ENCODE assay signal across 8 cellular contexts in the genomic region with DNA sequence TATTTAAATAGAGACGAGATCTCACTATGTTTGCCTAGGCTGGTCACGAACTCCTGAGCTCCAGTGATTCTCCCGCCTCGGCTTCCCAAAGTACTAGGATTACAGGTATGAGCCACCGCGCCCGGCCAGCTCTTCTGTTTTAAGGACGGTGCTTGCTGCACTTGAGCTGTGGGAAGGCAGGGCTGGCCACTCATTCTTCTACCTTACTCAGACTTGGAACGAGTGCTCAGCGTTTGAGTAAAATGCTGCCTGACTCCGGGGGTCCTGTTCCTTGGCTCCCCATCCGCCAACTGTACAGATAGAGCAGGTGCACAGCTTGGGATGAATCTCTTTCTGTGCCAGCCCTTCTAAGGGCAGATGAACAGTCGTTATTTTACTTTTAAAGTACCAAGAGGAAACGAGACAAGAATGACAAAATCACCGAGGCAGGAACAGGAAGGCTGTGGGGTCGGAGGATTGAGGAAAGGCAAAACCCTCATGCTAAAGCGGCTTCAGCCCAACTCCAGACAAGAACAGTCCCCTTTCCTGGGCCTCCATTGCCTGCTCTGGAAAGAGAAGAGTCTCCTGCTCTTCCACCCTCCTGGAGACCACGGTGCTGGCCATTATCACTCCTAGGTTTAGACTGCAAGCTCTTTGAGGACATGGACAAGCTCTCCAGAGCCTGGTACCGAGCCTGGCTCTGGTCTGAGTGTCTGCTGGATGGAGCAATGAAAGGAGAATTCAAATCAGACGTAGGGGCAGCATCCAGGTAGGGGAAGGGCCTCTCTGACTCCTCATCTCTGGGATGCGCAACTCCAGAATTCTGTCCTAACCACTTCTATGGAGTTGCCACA. TPM values are rescaled to one million over a fixed set of nuclear protein-coding genes. Genes with fewer than 3 reads are reported as not detected.
DNase-seq lines count a peak whose midpoint lies in the region; ATAC-seq and TF ChIP-seq lines count a peak whose summit lies in the region.

No MANE protein-coding gene starts in this region.

- POLR2A ChIA-PET in T-cell (lab: Charles Lee): interaction anchor here (0.6 to 0.7 kb wide), 3 partner anchors 54 to 1998 kb away, joined by 4 to 8 read pairs (median 8); partner anchors contain the start of gene APOBEC3G (in 1 of the 2)

- H3K27ac Mint-ChIP-seq in T-cell: peak overlapping the region; percentile 95 to 96

- no peak for TF ChIP-seq CTCF in epithelial cell of proximal tubule (conservative IDR thresholded peaks at IDR 0.05; ENCODE audit: low read depth, low read length)

- CTCF ChIA-PET in T-cell (lab: Charles Lee): interaction anchor here in 1 of 2 donors (0.5 to 0.9 kb wide), 4 partner anchors 9 to 387 kb away, joined by 3 to 4 read pairs (median 3); no protein-coding TSS in a partner anchor

- peak overlapping the region; percentile 91 for H3K9ac ChIP-seq in skeletal muscle satellite cell (ENCODE audit: low read depth, low read length)

- H3K4me3 ChIP-seq in epithelial cell of proximal tubule (ENCODE audit: low read depth, low read length) (peak overlapping the region; percentile 69), skeletal muscle satellite cell (ENCODE audit: low read length) (peak overlapping the region; percentile 78)

- peaks cover 43% of the 10 kb centered on the region for H3K4me1 ChIP-seq in skeletal muscle satellite cell (ENCODE audit: control insufficient read depth, insufficient read depth, low read length)

- no peaks in the 10 kb centered on the region for H3K27me3 Mint-ChIP-seq in T-cell

- peaks cover 53 to 58% (median 55%) of the 10 kb centered on the region in 3 donors for H3K4me1 Mint-ChIP-seq in T-cell

- H3K36me3 ChIP-seq in skeletal muscle satellite cell (ENCODE audit: insufficient read depth, low read length): peaks cover 6% of the 10 kb centered on the region

- peak overlapping the region; percentile 88 to 91 (median 90) for H3K4me3 Mint-ChIP-seq in T-cell

- H3K9me3 Mint-ChIP-seq in T-cell: no peaks in the 10 kb centered on the region

- no peaks in the 10 kb centered on the region for H3K27me3 ChIP-seq in skeletal muscle satellite cell (ENCODE audit: control insufficient read depth, insufficient read depth, low read length)

- peak overlapping the region; percentile 95 for H3K4me2 ChIP-seq in skeletal muscle satellite cell (ENCODE audit: low read length)

- ATAC-seq in T-cell (replicated peaks in 1 of 4) (no peak), HG02973 (IDR thresholded peaks at IDR 0.05; ENCODE audit: unreplicated experiment) (no peak), HG03139 (IDR thresholded peaks at IDR 0.05; ENCODE audit: unreplicated experiment) (no peak), HG03439 (IDR thresholded peaks at IDR 0.05; ENCODE audit: unreplicated experiment) (no peak)

- peak; percentile 71 for DNase-seq in activated CD8-positive, alpha-beta memory T cell treated with anti-CD3 and anti-CD28 coated beads for 24 hours
- DNase-seq in activated CD8-positive, alpha-beta memory T cell treated with anti-CD3 and anti-CD28 coated beads, Interleukin-2, amount 50 U/mL, for 4 hours: no peak
- peak in 1 of 34 experiments; percentile 31 for DNase-seq in T-cell
- no peak for DNase-seq in epithelial cell of proximal tubule (ENCODE audit: low read depth)

- H3K9me3 ChIP-seq in skeletal muscle satellite cell (replicated peaks; ENCODE audit: low read length): no peaks in the 10 kb centered on the region

- H3K36me3 Mint-ChIP-seq in T-cell: peaks cover 28% of the 10 kb centered on the region

RNA-seq across cellular contexts. Expression of gene SUN2, which starts 1.0 kb away (rescaled TPM):
- total RNA-seq in T-cell (1,000 to 10,000 TPM in 2 of 5 donors, 100 to 1,000 TPM in 3; 526 to 1,075 (median 979) TPM), epithelial cell of proximal tubule (67.8 and 88.2 TPM in 2 replicates)
- total RNA-seq in skeletal muscle satellite cell (2012; rRNA removed): 37.8 and 43.9 TPM in 2 replicates

RNA-seq across cellular contexts. Expression of gene DNAL4, which starts 37.1 kb away (rescaled TPM):
- total RNA-seq in T-cell (10 to 100 TPM in 2 of 5 donors, 1 to 10 TPM in 3; 5.4 to 13.0 (median 8.8) TPM), epithelial cell of proximal tubule (12.2 and 19.9 TPM in 2 replicates)
- total RNA-seq in skeletal muscle satellite cell (2012; rRNA removed): 8.9 and 13.5 TPM in 2 replicates

RNA-seq across cellular contexts. Expression of gene GTPBP1, which starts 51.1 kb away (rescaled TPM):
- 100 to 1,000 TPM in 2 of 5 donors, 10 to 100 TPM in 3; 79.1 to 229 (median 83.3) TPM for total RNA-seq in T-cell
- 27.8 and 36.2 TPM in 2 replicates for total RNA-seq in epithelial cell of proximal tubule
- 19.4 and 21.0 TPM in 2 replicates for total RNA-seq in skeletal muscle satellite cell (2012; rRNA removed)

RNA-seq across cellular contexts. Expression of gene JOSD1, which starts 56.1 kb away (rescaled TPM):
- 100 to 1,000 TPM in 2 of 5 donors, 10 to 100 TPM in 3; 78.4 to 164 (median 83.5) TPM for total RNA-seq in T-cell
- 70.9 and 89.6 TPM in 2 replicates for total RNA-seq in epithelial cell of proximal tubule
- total RNA-seq in skeletal muscle satellite cell (2012; rRNA removed): 38.8 and 43.0 TPM in 2 replicates
